In genomic region chr19:11446652-11447301, GRCh38 we compare ENCODE assay signal across 2 cellular contexts.
A peak's percentile ranks its signal among the peaks of the same experiment; 100 is the strongest.
TF ChIP-seq lines count a peak whose summit lies in the region.

No MANE protein-coding gene starts in this region.

TF ChIP-seq in SK-N-SH treated with all-trans-retinoic acid at 6 μM for 48 hours, 23 proteins besides CTCF, POLR2A, EP300 and RAD21:
- no peak for TF ChIP-seq TCF4 (CRISPR knock-in tag; IDR thresholded peaks at IDR 0.05; ENCODE audit: borderline replicate concordance)
- TF ChIP-seq, protein P1, sequence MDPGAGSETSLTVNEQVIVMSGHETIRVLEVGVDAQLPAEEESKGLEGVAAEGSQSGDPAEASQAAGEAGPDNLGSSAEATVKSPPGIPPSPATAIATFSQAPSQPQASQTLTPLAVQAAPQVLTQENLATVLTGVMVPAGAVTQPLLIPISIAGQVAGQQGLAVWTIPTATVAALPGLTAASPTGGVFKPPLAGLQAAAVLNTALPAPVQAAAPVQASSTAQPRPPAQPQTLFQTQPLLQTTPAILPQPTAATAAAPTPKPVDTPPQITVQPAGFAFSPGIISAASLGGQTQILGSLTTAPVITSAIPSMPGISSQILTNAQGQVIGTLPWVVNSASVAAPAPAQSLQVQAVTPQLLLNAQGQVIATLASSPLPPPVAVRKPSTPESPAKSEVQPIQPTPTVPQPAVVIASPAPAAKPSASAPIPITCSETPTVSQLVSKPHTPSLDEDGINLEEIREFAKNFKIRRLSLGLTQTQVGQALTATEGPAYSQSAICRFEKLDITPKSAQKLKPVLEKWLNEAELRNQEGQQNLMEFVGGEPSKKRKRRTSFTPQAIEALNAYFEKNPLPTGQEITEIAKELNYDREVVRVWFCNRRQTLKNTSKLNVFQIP (CRISPR knock-in tag; IDR thresholded peaks at IDR 0.05; ENCODE audit: borderline replicate concordance, low read depth): no peak
- TF ChIP-seq ZNF70 (CRISPR knock-in tag; IDR thresholded peaks at IDR 0.05): no peak
- TF ChIP-seq ISL1 (CRISPR knock-in tag; IDR thresholded peaks at IDR 0.05): no peak
- TF ChIP-seq, protein P2, sequence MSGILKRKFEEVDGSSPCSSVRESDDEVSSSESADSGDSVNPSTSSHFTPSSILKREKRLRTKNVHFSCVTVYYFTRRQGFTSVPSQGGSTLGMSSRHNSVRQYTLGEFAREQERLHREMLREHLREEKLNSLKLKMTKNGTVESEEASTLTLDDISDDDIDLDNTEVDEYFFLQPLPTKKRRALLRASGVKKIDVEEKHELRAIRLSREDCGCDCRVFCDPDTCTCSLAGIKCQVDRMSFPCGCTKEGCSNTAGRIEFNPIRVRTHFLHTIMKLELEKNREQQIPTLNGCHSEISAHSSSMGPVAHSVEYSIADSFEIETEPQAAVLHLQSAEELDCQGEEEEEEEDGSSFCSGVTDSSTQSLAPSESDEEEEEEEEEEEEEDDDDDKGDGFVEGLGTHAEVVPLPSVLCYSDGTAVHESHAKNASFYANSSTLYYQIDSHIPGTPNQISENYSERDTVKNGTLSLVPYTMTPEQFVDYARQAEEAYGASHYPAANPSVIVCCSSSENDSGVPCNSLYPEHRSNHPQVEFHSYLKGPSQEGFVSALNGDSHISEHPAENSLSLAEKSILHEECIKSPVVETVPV (CRISPR knock-in tag; IDR thresholded peaks at IDR 0.05): no peak
- no peak for TF ChIP-seq ARNTL (CRISPR knock-in tag; IDR thresholded peaks at IDR 0.05; ENCODE audit: borderline replicate concordance, low read depth)
TF ChIP-seq in SK-N-SH treated with all-trans-retinoic acid at 6 μM for 48 hours: peak in this region for 0.

TF ChIP-seq in K562, 482 proteins besides CTCF, POLR2A, EP300 and RAD21 (continues in another document):
- TF ChIP-seq SMARCA5 (IDR thresholded peaks at IDR 0.05) (peak; percentile 68; the same call in 1 of the 2 replicates), ZNF407 (IDR thresholded peaks at IDR 0.05; ENCODE audit: low read depth) (no peak), HBP1 (CRISPR knock-in tag; IDR thresholded peaks at IDR 0.05) (no peak), EGR1 (conservative IDR thresholded peaks at IDR 0.05) (no peak), KHSRP (IDR thresholded peaks at IDR 0.05) (no peak), ETS1 (conservative IDR thresholded peaks at IDR 0.05; ENCODE audit: control insufficient read depth, low read depth, low read length) (no peak), MEF2D (tag; conservative IDR thresholded peaks at IDR 0.05; ENCODE audit: low read depth) (no peak), HIVEP1 (CRISPR knock-in tag; IDR thresholded peaks at IDR 0.05) (no peak), ZNF79 (CRISPR knock-in tag; IDR thresholded peaks at IDR 0.05; ENCODE audit: low read depth) (no peak), NRF1 (conservative IDR thresholded peaks at IDR 0.05 in 1 of 2, IDR thresholded peaks at IDR 0.05 in 1 of 2) (no peak), HDAC3 (IDR thresholded peaks at IDR 0.05; ENCODE audit: borderline replicate concordance, partially characterized antibody) (no peak), ZNF41 (CRISPR knock-in tag; conservative IDR thresholded peaks at IDR 0.05) (no peak), NFIC (IDR thresholded peaks at IDR 0.05) (0 out of 2 replicates have a peak, but pooled peaks have one; percentile 30), TCF3 (CRISPR knock-in tag; IDR thresholded peaks at IDR 0.05) (no peak), SAFB (IDR thresholded peaks at IDR 0.05; ENCODE audit: borderline replicate concordance, low read depth, low read length) (no peak), RBM34 (IDR thresholded peaks at IDR 0.05; ENCODE audit: borderline replicate concordance, insufficient read depth, low read length) (no peak), HMGN3 (IDR thresholded peaks at IDR 0.05; ENCODE audit: borderline replicate concordance, extremely low read depth, insufficient read length, low read depth, low read length) (no peak), ARID1B (IDR thresholded peaks at IDR 0.05) (no peak), MITF (IDR thresholded peaks at IDR 0.05) (no peak), MCM7 (IDR thresholded peaks at IDR 0.05) (no peak), CC2D1A (IDR thresholded peaks at IDR 0.05) (peak; percentile 86), SREBF1 (IDR thresholded peaks at IDR 0.05; ENCODE audit: borderline replicate concordance, low read depth, low read length) (no peak), KAT8 (IDR thresholded peaks at IDR 0.05; ENCODE audit: low read depth) (no peak), POLR2G (IDR thresholded peaks at IDR 0.05; ENCODE audit: low read depth, low read length) (no peak), RUNX1 (IDR thresholded peaks at IDR 0.05; ENCODE audit: low read depth) (no peak), PRDM10 (IDR thresholded peaks at IDR 0.05; ENCODE audit: partially characterized antibody) (no peak), SMAD1 (IDR thresholded peaks at IDR 0.05; ENCODE audit: low read depth, low read length, partially characterized antibody) (no peak)
- TF ChIP-seq, protein P3, sequence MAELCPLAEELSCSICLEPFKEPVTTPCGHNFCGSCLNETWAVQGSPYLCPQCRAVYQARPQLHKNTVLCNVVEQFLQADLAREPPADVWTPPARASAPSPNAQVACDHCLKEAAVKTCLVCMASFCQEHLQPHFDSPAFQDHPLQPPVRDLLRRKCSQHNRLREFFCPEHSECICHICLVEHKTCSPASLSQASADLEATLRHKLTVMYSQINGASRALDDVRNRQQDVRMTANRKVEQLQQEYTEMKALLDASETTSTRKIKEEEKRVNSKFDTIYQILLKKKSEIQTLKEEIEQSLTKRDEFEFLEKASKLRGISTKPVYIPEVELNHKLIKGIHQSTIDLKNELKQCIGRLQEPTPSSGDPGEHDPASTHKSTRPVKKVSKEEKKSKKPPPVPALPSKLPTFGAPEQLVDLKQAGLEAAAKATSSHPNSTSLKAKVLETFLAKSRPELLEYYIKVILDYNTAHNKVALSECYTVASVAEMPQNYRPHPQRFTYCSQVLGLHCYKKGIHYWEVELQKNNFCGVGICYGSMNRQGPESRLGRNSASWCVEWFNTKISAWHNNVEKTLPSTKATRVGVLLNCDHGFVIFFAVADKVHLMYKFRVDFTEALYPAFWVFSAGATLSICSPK (IDR thresholded peaks at IDR 0.05; ENCODE audit: borderline replicate concordance): no peak
- TF ChIP-seq, protein P4, sequence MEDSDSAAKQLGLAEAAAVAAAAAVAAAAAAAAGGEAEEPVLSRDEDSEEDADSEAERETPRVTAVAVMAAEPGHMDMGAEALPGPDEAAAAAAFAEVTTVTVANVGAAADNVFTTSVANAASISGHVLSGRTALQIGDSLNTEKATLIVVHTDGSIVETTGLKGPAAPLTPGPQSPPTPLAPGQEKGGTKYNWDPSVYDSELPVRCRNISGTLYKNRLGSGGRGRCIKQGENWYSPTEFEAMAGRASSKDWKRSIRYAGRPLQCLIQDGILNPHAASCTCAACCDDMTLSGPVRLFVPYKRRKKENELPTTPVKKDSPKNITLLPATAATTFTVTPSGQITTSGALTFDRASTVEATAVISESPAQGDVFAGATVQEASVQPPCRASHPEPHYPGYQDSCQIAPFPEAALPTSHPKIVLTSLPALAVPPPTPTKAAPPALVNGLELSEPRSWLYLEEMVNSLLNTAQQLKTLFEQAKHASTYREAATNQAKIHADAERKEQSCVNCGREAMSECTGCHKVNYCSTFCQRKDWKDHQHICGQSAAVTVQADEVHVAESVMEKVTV (CRISPR knock-in tag; IDR thresholded peaks at IDR 0.05): peak; percentile 78
